15 cellular contexts compared by ENCODE assay signal in genomic region chr21:45917241-45917640, GRCh38.
DNase-seq lines count a peak whose midpoint lies in the region; ATAC-seq, FAIRE-seq and TF ChIP-seq lines count a peak whose summit lies in the region.
"Had no signal": no experiment of that assay in that cellular context is flagged by ENCODE, and none has a peak within 500 bp of the region (broad histone marks: within the 10 kb centered on the region; RNA-seq: fewer than 3 reads in every experiment).

No MANE protein-coding gene starts in this region.

- no peaks in the 10 kb centered on the region for H3K36me3 ChIP-seq in esophagus muscularis mucosa

- H3K4me1 ChIP-seq in esophagus muscularis mucosa, result no peaks in the 10 kb centered on the region

- TF ChIP-seq POLR2A in esophagus muscularis mucosa (IDR thresholded peaks at IDR 0.05; ENCODE audit: low read depth), result no peak

- H3K9me3 Mint-ChIP-seq in activated naive CD4-positive, alpha-beta T cell treated with anti-CD3 and anti-CD28 coated beads, Interleukin-2, amount 50 U/mL, for 72 hours, result no peaks in the 10 kb centered on the region
- H3K9me3 Mint-ChIP-seq in progenitor cell of endocrine pancreas (ENCODE audit: low read depth), result no peaks in the 10 kb centered on the region
- H3K9me3 Mint-ChIP-seq: CD4-positive, CD25-positive, alpha-beta regulatory T cell had no signal

- peak overlapping the region; percentile 21 to 59 for H3K27ac Mint-ChIP-seq in activated naive CD4-positive, alpha-beta T cell treated with anti-CD3 and anti-CD28 coated beads, Interleukin-2, amount 50 U/mL, for 72 hours
- peak overlapping the region; percentile 39 for H3K27ac Mint-ChIP-seq in progenitor cell of endocrine pancreas

- H3K4me3 ChIP-seq in esophagus muscularis mucosa, result no peak overlapping the region
- H3K4me3 ChIP-seq: GM12878 had no signal

- H3K36me3 Mint-ChIP-seq in activated naive CD4-positive, alpha-beta T cell treated with anti-CD3 and anti-CD28 coated beads, Interleukin-2, amount 50 U/mL, for 72 hours, result no peaks in the 10 kb centered on the region
- H3K36me3 Mint-ChIP-seq in progenitor cell of endocrine pancreas (ENCODE audit: insufficient read depth), result no peaks in the 10 kb centered on the region
- H3K36me3 Mint-ChIP-seq: CD4-positive, CD25-positive, alpha-beta regulatory T cell had no signal

- 82% methylated on average over 13 of the region's 13 CpGs for WGBS in esophagus muscularis mucosa

- TF ChIP-seq CTCF in progenitor cell of endocrine pancreas (IDR thresholded peaks at IDR 0.05; ENCODE audit: unreplicated experiment), result no peak
- TF ChIP-seq CTCF in esophagus muscularis mucosa (IDR thresholded peaks at IDR 0.05), result no peak
- TF ChIP-seq CTCF in D721Med (IDR thresholded peaks at IDR 0.05; ENCODE audit: insufficient read depth, missing control alignments), result no peak

- no peaks in the 10 kb centered on the region for H3K9me3 ChIP-seq in esophagus muscularis mucosa

- FAIRE-seq in D721Med (lab: Jason Lieb, UNC), result no peak
- FAIRE-seq: GM12878, GM18507, H1 had no signal

- no peak overlapping the region for H3K4me3 Mint-ChIP-seq in progenitor cell of endocrine pancreas (ENCODE audit: low read depth)
- H3K4me3 Mint-ChIP-seq: CD4-positive, CD25-positive, alpha-beta regulatory T cell had no signal

- DNase-seq in activated naive CD4-positive, alpha-beta T cell treated with anti-CD3 and anti-CD28 coated beads, Interleukin-2, amount 50 U/mL, for 72 hours (ENCODE audit: low spot score in 2 of 2), result no peak
- no peak for DNase-seq in activated naive CD4-positive, alpha-beta T cell treated with anti-CD3 and anti-CD28 coated beads, Interleukin-2, amount 50 U/mL, for 16 hours
- DNase-seq in Daoy (ENCODE audit: low read depth), result peak; percentile 32
- peak; percentile 36 for DNase-seq in SW480 (ENCODE audit: low spot score)
- DNase-seq in progenitor cell of endocrine pancreas (ENCODE audit: low spot score, unreplicated experiment), result no peak
- no peak for DNase-seq in esophagus muscularis mucosa (ENCODE audit: extremely low spot score)
- DNase-seq in D721Med (ENCODE audit: insufficient read length, low spot score), result no peak
- DNase-seq: CD4-positive, CD25-positive, alpha-beta regulatory T cell; DMS 273 treated with DMSO at 0.1 percent for 48 hours; HCEC 1CT had no signal

- no peak for TF ChIP-seq EP300 in esophagus muscularis mucosa (IDR thresholded peaks at IDR 0.05)

- H3K27me3 Mint-ChIP-seq in progenitor cell of endocrine pancreas, result no peaks in the 10 kb centered on the region
- H3K27me3 Mint-ChIP-seq: CD4-positive, CD25-positive, alpha-beta regulatory T cell had no signal

- peaks cover 14% of the 10 kb centered on the region for H3K4me1 Mint-ChIP-seq in progenitor cell of endocrine pancreas (ENCODE audit: low read depth)

- intact Hi-C loops in esophagus muscularis mucosa (cut with DNase I), result no loop called here

- no peak for ATAC-seq in activated naive CD4-positive, alpha-beta T cell treated with anti-CD3 and anti-CD28 coated beads, Interleukin-2, amount 50 U/mL, for 72 hours
- ATAC-seq in HG02840 (IDR thresholded peaks at IDR 0.05; ENCODE audit: low FRiP score, unreplicated experiment), result no peak
- ATAC-seq: GM12878 had no signal

- H3K27me3 ChIP-seq in esophagus muscularis mucosa, result peaks cover 0 to 7% (median 0%) of the 10 kb centered on the region in 4 donors

- no peak overlapping the region for H3K27ac ChIP-seq in esophagus muscularis mucosa (replicated peaks in 1 of 4)
- H3K27ac ChIP-seq: 22Rv1 had no signal

Comparison
In these comparisons a context has a peak if more than half of its experiments do, and no peak if none do; other contexts are left out.
1. DNase-seq: peak in Daoy (single experiment) and SW480 (single experiment); none in activated naive CD4-positive, alpha-beta T cell treated with anti-CD3 and anti-CD28 coated beads, Interleukin-2, amount 50 U/mL, for 72 hours (0 of 2), activated naive CD4-positive, alpha-beta T cell treated with anti-CD3 and anti-CD28 coated beads, Interleukin-2, amount 50 U/mL, for 16 hours (single experiment), progenitor cell of endocrine pancreas (single experiment), esophagus muscularis mucosa (single experiment) and D721Med (single experiment).